Comparison of ENCODE assay signal across 8 cellular contexts in genomic region chr20:31739550-31739863, GRCh38. TPM values are rescaled to one million over a fixed set of nuclear protein-coding genes. Genes with fewer than 3 reads are reported as not detected.
A peak's percentile ranks its signal among the peaks of the same experiment; 100 is the strongest.
DNase-seq lines count a peak whose midpoint lies in the region; ATAC-seq and TF ChIP-seq lines count a peak whose summit lies in the region.

No MANE protein-coding gene starts in this region.

- H3K27me3 Mint-ChIP-seq in activated naive CD8-positive, alpha-beta T cell treated with anti-CD3 and anti-CD28 coated beads, Interleukin-2, amount 50 U/mL, for 24 hours, result no peaks in the 10 kb centered on the region

- no peaks in the 10 kb centered on the region for H3K9me3 Mint-ChIP-seq in activated naive CD8-positive, alpha-beta T cell treated with anti-CD3 and anti-CD28 coated beads, Interleukin-2, amount 50 U/mL, for 24 hours

- 0 to 1% methylated on average over 6 to 8 of the region's 11 CpGs for WGBS in esophagus squamous epithelium, 2 donors

- no peak overlapping the region for H3K4me3 Mint-ChIP-seq in activated naive CD8-positive, alpha-beta T cell treated with anti-CD3 and anti-CD28 coated beads, Interleukin-2, amount 50 U/mL, for 24 hours

- peaks cover 12% of the 10 kb centered on the region for H3K36me3 Mint-ChIP-seq in activated naive CD8-positive, alpha-beta T cell treated with anti-CD3 and anti-CD28 coated beads, Interleukin-2, amount 50 U/mL, for 24 hours (ENCODE audit: low read depth)

- ATAC-seq in GM18517 (IDR thresholded peaks at IDR 0.05; ENCODE audit: unreplicated experiment) (peak; percentile 15), gastrocnemius medialis (no peak)
- ATAC-seq in activated naive CD8-positive, alpha-beta T cell treated with anti-CD3 and anti-CD28 coated beads, Interleukin-2, amount 50 U/mL, for 24 hours, result no peak

- no peak overlapping the region for H3K27ac Mint-ChIP-seq in activated naive CD8-positive, alpha-beta T cell treated with anti-CD3 and anti-CD28 coated beads, Interleukin-2, amount 50 U/mL, for 24 hours

- no peaks in the 10 kb centered on the region; the same call in 1 of the 2 replicates for H3K9me3 ChIP-seq in MG63
- H3K9me3 ChIP-seq in esophagus squamous epithelium, result no peaks in the 10 kb centered on the region
- H3K9me3 ChIP-seq in gastrocnemius medialis, result no peaks in the 10 kb centered on the region

- H3K4me1 ChIP-seq in esophagus squamous epithelium, result peaks cover 0 to 28% (median 5%) of the 10 kb centered on the region in 3 donors
- peaks cover 9 to 12% of the 10 kb centered on the region in 2 donors for H3K4me1 ChIP-seq in gastrocnemius medialis

- no peak for DNase-seq in MG63
- no peak for DNase-seq in esophagus squamous epithelium (lab: John Stamatoyannopoulos, UW)
- no peak for DNase-seq in gastrocnemius medialis
- DNase-seq in activated naive CD8-positive, alpha-beta T cell treated with anti-CD3 and anti-CD28 coated beads, Interleukin-2, amount 50 U/mL, for 24 hours, result no peak
- no peak for DNase-seq in activated CD4-positive, alpha-beta T cell treated with anti-CD3 and anti-CD28 coated beads, Interleukin-2, amount 50 U/mL, for 4 hours
- no peak for DNase-seq in iPS-NIHi11 (ENCODE audit: low spot score)
- DNase-seq in NCI-H187 (lab: John Stamatoyannopoulos, UW), result no peak

- intact Hi-C loops in esophagus squamous epithelium (cut with DNase I) (no loop called here), gastrocnemius medialis (cut with DNase I; ENCODE audit: low total_unique reads) (loop anchor here (1.0 to 5.0 kb wide), 2 partner anchors 16 to 98 kb away; no protein-coding TSS in a partner anchor)

- H3K36me3 ChIP-seq in MG63 (peaks cover 30% of the 10 kb centered on the region), esophagus squamous epithelium (no peaks in the 10 kb centered on the region), gastrocnemius medialis (no peaks in the 10 kb centered on the region)

- TF ChIP-seq POLR2A in esophagus squamous epithelium (IDR thresholded peaks at IDR 0.05), result no peak
- TF ChIP-seq POLR2A in gastrocnemius medialis (IDR thresholded peaks at IDR 0.05), result no peak

- in situ Hi-C loops in gastrocnemius medialis (cut with MboI; ENCODE audit: low sequenced_read_pairs in 4 of 4), result loop anchor here in 3 of 4 donors (10.0 to 25.0 kb wide), 3 partner anchors 85 to 177 kb away; partner anchors contain the start of gene FOXS1 (in 1 of the 3)

- H3K27ac ChIP-seq in esophagus squamous epithelium (peak overlapping the region; percentile 56 to 88 (median 74)), gastrocnemius medialis (peak overlapping the region; percentile 79 to 88 (median 86))

- H3K27me3 ChIP-seq in MG63, result no peaks in the 10 kb centered on the region
- H3K27me3 ChIP-seq in esophagus squamous epithelium, result no peaks in the 10 kb centered on the region
- H3K27me3 ChIP-seq in gastrocnemius medialis, result no peaks in the 10 kb centered on the region

- peak overlapping the region; percentile 90 for H3K4me3 ChIP-seq in MG63
- H3K4me3 ChIP-seq in esophagus squamous epithelium, result peak overlapping the region; percentile 43 to 80 (median 70)
- peak overlapping the region; percentile 65 to 95 (median 70) for H3K4me3 ChIP-seq in gastrocnemius medialis

- no peak for TF ChIP-seq CTCF in esophagus squamous epithelium (IDR thresholded peaks at IDR 0.05)
- TF ChIP-seq CTCF in gastrocnemius medialis (IDR thresholded peaks at IDR 0.05 in 4 of 5, conservative IDR thresholded peaks at IDR 0.05 in 1 of 5), result peak in 1 of 5 experiments; percentile 7

- H3K4me1 Mint-ChIP-seq in activated naive CD8-positive, alpha-beta T cell treated with anti-CD3 and anti-CD28 coated beads, Interleukin-2, amount 50 U/mL, for 24 hours, result peaks cover 2% of the 10 kb centered on the region

RNA-seq across cellular contexts. Expression of gene TPX2, which starts 0.4 kb away (rescaled TPM):
- 123 and 139 TPM in 2 replicates for total RNA-seq in MG63 (2014; rRNA removed; shearing (Covaris generic); ENCODE audit: low replicate concordance)
- total RNA-seq in esophagus squamous epithelium, result 10 to 100 TPM; 11.4 to 47.1 (median 18.2) TPM
- 1 to 10 TPM in 2 of 4 donors, under 1 TPM in 2; 0.46 to 1.9 (median 1.0) TPM for total RNA-seq in gastrocnemius medialis

RNA-seq across cellular contexts. Expression of gene BCL2L1, which starts 16.8 kb away (rescaled TPM):
- 63.0 and 64.2 TPM in 2 replicates for total RNA-seq in MG63 (2014; rRNA removed; shearing (Covaris generic); ENCODE audit: low replicate concordance)
- total RNA-seq in esophagus squamous epithelium, result 100 to 1,000 TPM in 1 of 4 donors, 10 to 100 TPM in 3; 65.4 to 105 (median 90.1) TPM
- total RNA-seq in gastrocnemius medialis, result 10 to 100 TPM; 41.5 to 87.8 (median 55.3) TPM

Comparison
In these comparisons a context has a peak if more than half of its experiments do, and no peak if none do; other contexts are left out.
1. RNA of gene TPX2, which starts 0.4 kb away (total RNA-seq): 123 to 139 TPM in MG63 and 11.4 to 47.1 TPM in esophagus squamous epithelium; 0.46 to 1.9 TPM in gastrocnemius medialis; every median in the first group is over 4 times any median in the second.
2. Peak in every context shown above with its lines, with median percentiles within 50 percentile points of each other: H3K4me3 ChIP-seq.